In the genomic region with DNA sequence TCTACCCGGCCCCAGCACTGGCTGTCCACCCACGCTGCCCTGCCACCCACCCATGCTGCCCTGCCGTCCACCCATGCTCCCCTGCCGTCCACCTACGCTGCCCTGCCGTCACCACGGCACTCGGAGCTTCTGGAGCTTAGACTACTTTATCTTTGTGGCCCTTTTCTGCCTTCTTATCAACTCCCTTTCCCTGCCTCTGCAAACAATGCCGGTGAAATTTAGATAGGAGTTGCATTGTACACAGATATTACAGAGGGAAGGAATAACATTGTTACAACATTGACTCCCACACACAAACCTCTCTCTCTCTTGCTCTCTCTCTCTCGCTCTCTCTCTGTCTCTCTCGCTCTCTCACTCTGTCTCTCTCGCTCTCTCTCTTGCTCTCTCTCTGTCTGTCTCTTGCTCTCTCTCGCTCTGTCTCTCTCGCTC, we compare ENCODE assay signal across 20 cellular contexts. TPM values are rescaled to one million over a fixed set of nuclear protein-coding genes. Genes with fewer than 3 reads are reported as not detected.
"Had no signal": no experiment of that assay in that cellular context is flagged by ENCODE, and none has a peak within 500 bp of the region (broad histone marks: within the 10 kb centered on the region; RNA-seq: fewer than 3 reads in every experiment).

No MANE protein-coding gene starts in this region.

- H3K27me3 ChIP-seq: vagina had no signal

- H2AFZ ChIP-seq: parathyroid adenoma had no signal

- H3K4me3 ChIP-seq: esophagus squamous epithelium, heart right ventricle, vagina had no signal

- H3K27ac ChIP-seq: esophagus squamous epithelium, heart right ventricle, parathyroid adenoma, vagina, VCaP had no signal

- H3K4me1 ChIP-seq: esophagus squamous epithelium, parathyroid adenoma, vagina had no signal

- H3K79me2 ChIP-seq: parathyroid adenoma had no signal

- H3K9me3 ChIP-seq: esophagus squamous epithelium, heart right ventricle, vagina had no signal

- DNase-seq: activated CD4-positive, alpha-beta memory T cell treated with anti-CD3 and anti-CD28 coated beads, Interleukin-2, amount 10 ng/mL, durations not matched to agents 7 days and 5 days; activated CD4-positive, alpha-beta T cell treated with anti-CD3 and anti-CD28 coated beads for 36 hours; activated gamma-delta T cell; activated naive CD8-positive, alpha-beta T cell treated with anti-CD3 and anti-CD28 coated beads for 36 hours; activated T-cell treated with anti-CD3 and anti-CD28 coated beads, Interleukin-2, amount 50 U/mL, for 48 hours; anterior cingulate cortex; esophagus squamous epithelium; foreskin melanocyte; heart right ventricle; kidney; mesendoderm; retina; stimulated activated CD4-positive, alpha-beta T cell treated with anti-CD3 and anti-CD28 coated beads, Interleukin-15, amount 100 ng/mL, for 24 hours; stimulated activated CD4-positive, alpha-beta T cell treated with anti-CD3 and anti-CD28 coated beads, Interleukin-4, amount 100 ng/mL, for 24 hours; stimulated activated naive CD8-positive, alpha-beta T cell treated with anti-CD3 and anti-CD28 coated beads, Interleukin-15, amount 100 ng/mL, for 72 hours had no signal

- H3K36me3 ChIP-seq: esophagus squamous epithelium, heart right ventricle, vagina had no signal

RNA-seq across cellular contexts. Expression of gene BRSK2, which starts 33.7 kb away (rescaled TPM):
- total RNA-seq: bronchial epithelial cell had no signal
- polyA plus RNA-seq: liver had no signal
